Comparison of ENCODE assay signal across 8 cellular contexts in the genomic region with DNA sequence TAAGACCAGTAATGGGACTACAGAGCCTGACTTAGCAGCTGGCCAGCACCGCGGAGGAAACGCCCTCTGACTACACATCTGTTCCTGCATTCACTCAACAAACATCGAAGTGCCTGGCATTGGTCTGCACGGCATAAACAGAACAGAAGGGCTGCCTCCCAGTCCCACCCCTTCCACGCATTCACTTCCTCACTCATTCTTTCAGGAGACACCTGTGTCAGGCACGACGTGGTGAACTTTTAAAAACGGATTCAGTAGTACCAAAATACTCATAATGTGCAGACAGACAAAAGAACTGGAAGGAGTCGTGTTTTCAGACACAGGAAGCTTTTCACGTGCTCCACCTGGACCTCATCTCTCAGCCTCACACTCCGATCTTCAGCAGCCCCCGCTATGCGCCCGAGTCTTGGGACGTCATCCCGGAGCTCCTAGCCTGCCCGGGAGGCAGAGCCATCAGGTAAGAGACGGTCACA.
DNase-seq lines count a peak whose midpoint lies in the region; ATAC-seq and TF ChIP-seq lines count a peak whose summit lies in the region.
"Had no signal": no experiment of that assay in that cellular context is flagged by ENCODE, and none has a peak within 500 bp of the region (broad histone marks: within the 10 kb centered on the region; RNA-seq: fewer than 3 reads in every experiment).

No MANE protein-coding gene starts in this region.

- H3K36me3 Mint-ChIP-seq in T-helper 17 cell (ENCODE audit: low read depth) = peaks cover 5% of the 10 kb centered on the region
- peaks cover 6% of the 10 kb centered on the region for H3K36me3 Mint-ChIP-seq in type B pancreatic cell

- TF ChIP-seq CTCF in heart right ventricle (IDR thresholded peaks at IDR 0.05) (no peak), type B pancreatic cell (conservative IDR thresholded peaks at IDR 0.05) (no peak)

- no peaks in the 10 kb centered on the region for H3K27me3 Mint-ChIP-seq in T-helper 17 cell
- H3K27me3 Mint-ChIP-seq in type B pancreatic cell = no peaks in the 10 kb centered on the region

- peak overlapping the region; percentile 90 for H3K4me3 Mint-ChIP-seq in T-helper 17 cell
- H3K4me3 Mint-ChIP-seq in type B pancreatic cell = no peak overlapping the region

- intact Hi-C loops in heart right ventricle (cut with DNase I) = loop anchor here in 1 of 10 donors (10.0 kb wide), 1 partner anchor 107 kb away; no protein-coding TSS in a partner anchor
- intact Hi-C loops in aorta (cut with DNase I) = no loop called here

- H3K36me3 ChIP-seq in heart right ventricle (no peaks in the 10 kb centered on the region), aorta (ENCODE audit: control insufficient read depth in 1 of 2, insufficient read depth in 2 of 2, low read length in 1 of 2) (no peaks in the 10 kb centered on the region)

- no peaks in the 10 kb centered on the region for H3K9me3 Mint-ChIP-seq in type B pancreatic cell

- H3K27ac ChIP-seq in heart right ventricle (peak overlapping the region in 9 of 10 donors; percentile 51 to 92 (median 82)), aorta (ENCODE audit: low read depth in 1 of 2, low read length in 2 of 2) (no peak overlapping the region)
- H3K27ac ChIP-seq: VCaP had no signal

- ATAC-seq in GM18870 (IDR thresholded peaks at IDR 0.05; ENCODE audit: unreplicated experiment) = peak; percentile 77
- ATAC-seq in HG02678 (IDR thresholded peaks at IDR 0.05; ENCODE audit: unreplicated experiment) = peak; percentile 82
- peak; percentile 71 for ATAC-seq in T-helper 17 cell
- ATAC-seq in heart right ventricle = peak in 7 of 8 donors; percentile 13 to 53 (median 25)
- no peak for ATAC-seq in aorta (ENCODE audit: low FRiP score)

- H3K9me3 ChIP-seq in T-helper 17 cell (ENCODE audit: control insufficient read depth, low read length, poor library complexity, severe bottlenecking) (no peaks in the 10 kb centered on the region), heart right ventricle (no peaks in the 10 kb centered on the region), aorta (ENCODE audit: control insufficient read depth, low read length) (no peaks in the 10 kb centered on the region)

- peaks cover 12 to 67% (median 57%) of the 10 kb centered on the region in 9 donors for H3K4me1 ChIP-seq in heart right ventricle
- no peaks in the 10 kb centered on the region for H3K4me1 ChIP-seq in aorta (ENCODE audit: control insufficient read depth in 1 of 2, insufficient read depth in 2 of 2, low read length in 2 of 2)

- H3K27me3 ChIP-seq in heart right ventricle (no peaks in the 10 kb centered on the region), aorta (ENCODE audit: control insufficient read depth in 1 of 2, insufficient read depth in 2 of 2, low read length in 1 of 2) (no peaks in the 10 kb centered on the region)

- peak overlapping the region in 7 of 10 donors; percentile 13 to 46 (median 34) for H3K4me3 ChIP-seq in heart right ventricle
- H3K4me3 ChIP-seq in aorta (ENCODE audit: low read length in 2 of 2) = no peak overlapping the region

- DNase-seq in T-helper 17 cell (no peak), heart right ventricle (peak; percentile 54 to 55), type B pancreatic cell (ENCODE audit: extremely low spot score, unreplicated experiment) (no peak), aorta (no peak), hypothalamus (lab: John Stamatoyannopoulos, UW) (no peak)

- H3K4me1 Mint-ChIP-seq in T-helper 17 cell (peaks cover 30% of the 10 kb centered on the region), type B pancreatic cell (ENCODE audit: unreplicated experiment) (peaks cover 48% of the 10 kb centered on the region)

- WGBS in heart right ventricle, 2 donors = 61 to 68% methylated on average over 19 of the region's 19 CpGs
- 92 to 95% methylated on average over 19 of the region's 19 CpGs for WGBS in aorta, 2 donors

- H3K27ac Mint-ChIP-seq in T-helper 17 cell (peak overlapping the region; percentile 94), type B pancreatic cell (peak overlapping the region; percentile 25)

Comparison
In these comparisons a context has a peak if more than half of its experiments do, and no peak if none do; other contexts are left out.
1. DNase-seq: peak in heart right ventricle (2 of 2); none in T-helper 17 cell (0 of 3), type B pancreatic cell (single experiment), aorta (0 of 2) and hypothalamus (0 of 51).
2. H3K27ac ChIP-seq: peak in heart right ventricle (9 of 10); none in aorta (0 of 2).
3. H3K4me3 ChIP-seq: peak in heart right ventricle (7 of 10); none in aorta (0 of 2).